ENCODE assay signal across 8 cellular contexts in the genomic region with DNA sequence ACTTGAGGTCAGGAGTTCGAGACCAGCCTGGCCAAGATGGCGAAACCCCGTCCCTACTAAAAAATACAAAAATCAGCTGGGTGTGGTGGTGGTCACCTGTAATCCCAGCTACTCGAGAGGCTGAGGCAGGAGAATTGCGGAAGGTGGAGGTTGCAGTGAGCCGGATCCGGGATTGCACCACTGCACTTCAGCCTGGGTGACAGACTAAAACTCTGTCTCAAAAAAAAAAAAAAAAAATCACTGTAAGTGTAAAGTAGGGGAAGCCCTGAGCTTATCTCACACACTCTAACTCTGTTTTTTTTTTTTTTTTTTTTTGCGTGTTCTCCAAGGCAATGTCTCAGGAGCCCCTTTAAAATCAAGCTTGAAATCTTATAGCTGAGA. TPM values are rescaled to one million over a fixed set of nuclear protein-coding genes. Genes with fewer than 3 reads are reported as not detected.
DNase-seq lines count a peak whose midpoint lies in the region; ATAC-seq and TF ChIP-seq lines count a peak whose summit lies in the region.

No MANE protein-coding gene starts in this region.

- no peaks in the 10 kb centered on the region for H3K9me3 Mint-ChIP-seq in HFFc6
- no peaks in the 10 kb centered on the region for H3K9me3 Mint-ChIP-seq in activated T-helper 2 cell treated with anti-CD3 and anti-CD28 coated beads, Interferon-gamma antibody, Interleukin-2, Interleukin-4, amounts not matched to agents 10 μg/mL and 5 μg/mL and 100 μg/mL, durations not matched to agents 14 hours and 24 hours and 36 hours
- H3K9me3 Mint-ChIP-seq in stimulated activated effector memory CD8-positive, alpha-beta T cell treated with anti-CD3 and anti-CD28 coated beads, Interleukin-12 subunit alpha, Interleukin-12 subunit beta, amount 100 ng/mL, for 72 hours, result no peaks in the 10 kb centered on the region

- no peaks in the 10 kb centered on the region for H3K9me3 ChIP-seq in hepatocyte (ENCODE audit: low read depth)

- H3K4me2 ChIP-seq in hepatocyte, result peak overlapping the region; percentile 76

- H3K27ac ChIP-seq in hepatocyte, result peak overlapping the region; percentile 93

- H3K36me3 Mint-ChIP-seq in HFFc6 (ENCODE audit: low read depth), result peaks cover 8% of the 10 kb centered on the region; the same call in 1 of the 2 replicates
- H3K36me3 Mint-ChIP-seq in activated T-helper 2 cell treated with anti-CD3 and anti-CD28 coated beads, Interferon-gamma antibody, Interleukin-2, Interleukin-4, amounts not matched to agents 10 μg/mL and 5 μg/mL and 100 μg/mL, durations not matched to agents 14 hours and 24 hours and 36 hours (ENCODE audit: low read depth), result no peaks in the 10 kb centered on the region
- no peaks in the 10 kb centered on the region for H3K36me3 Mint-ChIP-seq in stimulated activated effector memory CD8-positive, alpha-beta T cell treated with anti-CD3 and anti-CD28 coated beads, Interleukin-12 subunit alpha, Interleukin-12 subunit beta, amount 100 ng/mL, for 72 hours

- DNase-seq in HFFc6 (no peak), hepatocyte (ENCODE audit: low spot score) (no peak), OCI-M2 (lab: John Stamatoyannopoulos, UW; ENCODE audit: unreplicated experiment) (no peak), 8988T (no peak), NCI-H146 (lab: John Stamatoyannopoulos, UW) (no peak)
- DNase-seq in activated T-helper 2 cell treated with anti-CD3 and anti-CD28 coated beads, Interferon-gamma antibody, Interleukin-2, Interleukin-4, amounts not matched to agents 10 μg/mL and 5 μg/mL and 100 μg/mL, durations not matched to agents 14 hours and 24 hours and 36 hours (ENCODE audit: low spot score), result no peak
- no peak for DNase-seq in stimulated activated effector memory CD8-positive, alpha-beta T cell treated with anti-CD3 and anti-CD28 coated beads, Interleukin-12 subunit alpha, Interleukin-12 subunit beta, amount 100 ng/mL, for 72 hours (ENCODE audit: low spot score in 2 of 2)

- WGBS in hepatocyte (ENCODE audit: low lambda C conversion rate, missing lambda C conversion rate), result 74% methylated on average over 8 of the region's 8 CpGs

- H3K4me3 Mint-ChIP-seq in HFFc6, result peak overlapping the region; percentile 92
- H3K4me3 Mint-ChIP-seq in activated T-helper 2 cell treated with anti-CD3 and anti-CD28 coated beads, Interferon-gamma antibody, Interleukin-2, Interleukin-4, amounts not matched to agents 10 μg/mL and 5 μg/mL and 100 μg/mL, durations not matched to agents 14 hours and 24 hours and 36 hours (ENCODE audit: low read depth), result peak overlapping the region; percentile 81
- H3K4me3 Mint-ChIP-seq in stimulated activated effector memory CD8-positive, alpha-beta T cell treated with anti-CD3 and anti-CD28 coated beads, Interleukin-12 subunit alpha, Interleukin-12 subunit beta, amount 100 ng/mL, for 72 hours, result peak overlapping the region; percentile 72

- peak overlapping the region; percentile 77 for H2AFZ ChIP-seq in hepatocyte

- no peak overlapping the region for H3K4me3 ChIP-seq in hepatocyte

- ATAC-seq in stimulated activated effector memory CD8-positive, alpha-beta T cell treated with anti-CD3 and anti-CD28 coated beads, Interleukin-12 subunit alpha, Interleukin-12 subunit beta, amount 100 ng/mL, for 72 hours, result peak; percentile 36
- no peak for ATAC-seq in HG03571 (IDR thresholded peaks at IDR 0.05; ENCODE audit: unreplicated experiment)

- no peaks in the 10 kb centered on the region for H3K27me3 ChIP-seq in hepatocyte

- peaks cover 40% of the 10 kb centered on the region for H3K79me2 ChIP-seq in hepatocyte

- no peaks in the 10 kb centered on the region for H3K9me2 ChIP-seq in hepatocyte (replicated peaks; ENCODE audit: insufficient read depth)

- peaks cover 55% of the 10 kb centered on the region for H3K4me1 Mint-ChIP-seq in HFFc6 (ENCODE audit: low read depth)
- H3K4me1 Mint-ChIP-seq in activated T-helper 2 cell treated with anti-CD3 and anti-CD28 coated beads, Interferon-gamma antibody, Interleukin-2, Interleukin-4, amounts not matched to agents 10 μg/mL and 5 μg/mL and 100 μg/mL, durations not matched to agents 14 hours and 24 hours and 36 hours (ENCODE audit: low read depth), result peaks cover 28% of the 10 kb centered on the region
- H3K4me1 Mint-ChIP-seq in stimulated activated effector memory CD8-positive, alpha-beta T cell treated with anti-CD3 and anti-CD28 coated beads, Interleukin-12 subunit alpha, Interleukin-12 subunit beta, amount 100 ng/mL, for 72 hours, result peaks cover 13% of the 10 kb centered on the region

- peak overlapping the region; percentile 72 for H3K27ac Mint-ChIP-seq in HFFc6
- H3K27ac Mint-ChIP-seq in activated T-helper 2 cell treated with anti-CD3 and anti-CD28 coated beads, Interferon-gamma antibody, Interleukin-2, Interleukin-4, amounts not matched to agents 10 μg/mL and 5 μg/mL and 100 μg/mL, durations not matched to agents 14 hours and 24 hours and 36 hours, result no peak overlapping the region
- H3K27ac Mint-ChIP-seq in stimulated activated effector memory CD8-positive, alpha-beta T cell treated with anti-CD3 and anti-CD28 coated beads, Interleukin-12 subunit alpha, Interleukin-12 subunit beta, amount 100 ng/mL, for 72 hours, result peak overlapping the region; percentile 80

- intact Hi-C loops in activated T-helper 2 cell treated with anti-CD3 and anti-CD28 coated beads, Interferon-gamma antibody, Interleukin-2, Interleukin-4, amounts not matched to agents 10 μg/mL and 5 μg/mL and 100 μg/mL, durations not matched to agents 14 hours and 24 hours and 36 hours (cut with micrococcal nuclease), result loop anchor here (2.0 kb wide), 1 partner anchor 558 kb away; a partner anchor contains a TSS

- TF ChIP-seq CTCF in HFFc6 (IDR thresholded peaks at IDR 0.05) (no peak), hepatocyte (IDR thresholded peaks at IDR 0.05; ENCODE audit: poor library complexity) (no peak)

- H3K27me3 Mint-ChIP-seq in HFFc6 (ENCODE audit: insufficient read depth), result no peaks in the 10 kb centered on the region
- no peaks in the 10 kb centered on the region for H3K27me3 Mint-ChIP-seq in activated T-helper 2 cell treated with anti-CD3 and anti-CD28 coated beads, Interferon-gamma antibody, Interleukin-2, Interleukin-4, amounts not matched to agents 10 μg/mL and 5 μg/mL and 100 μg/mL, durations not matched to agents 14 hours and 24 hours and 36 hours (ENCODE audit: low read depth)

- H3K36me3 ChIP-seq in hepatocyte (replicated peaks; ENCODE audit: insufficient read depth, low read depth), result no peaks in the 10 kb centered on the region

- H3K4me1 ChIP-seq in hepatocyte (ENCODE audit: insufficient read depth), result peaks cover 19% of the 10 kb centered on the region

- no peaks in the 10 kb centered on the region for H4K20me1 ChIP-seq in hepatocyte (ENCODE audit: insufficient read depth, poor library complexity, severe bottlenecking)

RNA-seq across cellular contexts. Expression of a gene that starts 0.4 kb away (rescaled TPM):
- 10 to 100 TPM; 77.0 to 83.2 (median 81.7) TPM for total RNA-seq in HFFc6 (2021; fragmentation: NEBNext Ultra II Directional; extraction: Animal tissue kit (Norgen Biotek cat#: 25700))
- 7.9 and 11.0 TPM in 2 replicates for total RNA-seq in activated T-helper 2 cell treated with anti-CD3 and anti-CD28 coated beads, Interferon-gamma antibody, Interleukin-2, Interleukin-4, amounts not matched to agents 10 μg/mL and 5 μg/mL and 100 μg/mL, durations not matched to agents 14 hours and 24 hours and 36 hours
- 14.6 and 15.2 TPM in 2 replicates for total RNA-seq in hepatocyte
- polyA plus RNA-seq in hepatocyte, result 15.9 and 18.8 TPM in 2 replicates

RNA-seq across cellular contexts. Expression of a gene that starts 33.2 kb away (rescaled TPM):
- not detected for total RNA-seq in HFFc6 (2021; fragmentation: NEBNext Ultra II Directional; extraction: Animal tissue kit (Norgen Biotek cat#: 25700))
- total RNA-seq in activated T-helper 2 cell treated with anti-CD3 and anti-CD28 coated beads, Interferon-gamma antibody, Interleukin-2, Interleukin-4, amounts not matched to agents 10 μg/mL and 5 μg/mL and 100 μg/mL, durations not matched to agents 14 hours and 24 hours and 36 hours, result 1.5 and 3.1 TPM in 2 replicates
- total RNA-seq in hepatocyte, result 6.1 and 6.4 TPM in 2 replicates
- polyA plus RNA-seq in hepatocyte, result 3.3 and 3.5 TPM in 2 replicates

RNA-seq across cellular contexts. Expression of a gene that starts 52.8 kb away (rescaled TPM):
- total RNA-seq in HFFc6 (2021; fragmentation: NEBNext Ultra II Directional; extraction: Animal tissue kit (Norgen Biotek cat#: 25700)), result 1 to 10 TPM; 2.4 to 2.9 (median 2.5) TPM
- total RNA-seq in activated T-helper 2 cell treated with anti-CD3 and anti-CD28 coated beads, Interferon-gamma antibody, Interleukin-2, Interleukin-4, amounts not matched to agents 10 μg/mL and 5 μg/mL and 100 μg/mL, durations not matched to agents 14 hours and 24 hours and 36 hours, result 4.4 and 4.5 TPM in 2 replicates
- total RNA-seq in hepatocyte, result 2.5 and 3.4 TPM in 2 replicates
- polyA plus RNA-seq in hepatocyte, result 3.2 TPM in 2 replicates
